Comparison of ENCODE assay signal across 2 cellular contexts in genomic region chr9:69658987-69659677, GRCh38.
TF ChIP-seq lines count a peak whose summit lies in the region.

No MANE protein-coding gene starts in this region.

TF ChIP-seq in H1, 55 proteins besides CTCF, POLR2A, EP300 and RAD21 (continued from another document):
- no peak for TF ChIP-seq CBX8 (IDR thresholded peaks at IDR 0.05; ENCODE audit: borderline replicate concordance, low read depth, low read length)

TF ChIP-seq in neural cell, 6 proteins besides CTCF, POLR2A, EP300 and RAD21 (continued from another document):
- TF ChIP-seq REST (IDR thresholded peaks at IDR 0.05; ENCODE audit: borderline replicate concordance): no peak
- TF ChIP-seq SMC3 (conservative IDR thresholded peaks at IDR 0.05; ENCODE audit: poor library complexity): no peak
- no peak for TF ChIP-seq POLR2AphosphoS5 (IDR thresholded peaks at IDR 0.05)
- TF ChIP-seq EZH2 (IDR thresholded peaks at IDR 0.05; ENCODE audit: borderline replicate concordance, insufficient read depth, low read length, poor library complexity, severe bottlenecking): no peak
- TF ChIP-seq MXI1 (conservative IDR thresholded peaks at IDR 0.05; ENCODE audit: poor library complexity, severe bottlenecking): no peak
TF ChIP-seq in neural cell: peak in this region for 0.
